ENCODE assay signal across 11 cellular contexts in genomic region chr12:15928870-15929571, GRCh38. TPM values are rescaled to one million over a fixed set of nuclear protein-coding genes. Genes with fewer than 3 reads are reported as not detected.
DNase-seq lines count a peak whose midpoint lies in the region; ATAC-seq, FAIRE-seq and TF ChIP-seq lines count a peak whose summit lies in the region.
"Had no signal": no experiment of that assay in that cellular context is flagged by ENCODE, and none has a peak within 500 bp of the region (broad histone marks: within the 10 kb centered on the region; RNA-seq: fewer than 3 reads in every experiment).

No MANE protein-coding gene starts in this region.

- DNase-seq in A673 (ENCODE audit: low spot score) (peak; percentile 62), H54 (ENCODE audit: insufficient read length, low spot score) (no peak), GM12878 (ENCODE audit: low read depth, low spot score) (peak; percentile 34), left lobe of liver (ENCODE audit: low spot score) (no peak), progenitor cell of endocrine pancreas (ENCODE audit: low spot score, unreplicated experiment) (no peak), tibial artery (no peak)
- no peak for DNase-seq in activated naive CD4-positive, alpha-beta T cell treated with anti-CD3 and anti-CD28 coated beads, Interleukin-2, amount 10 ng/mL, durations not matched to agents 7 days and 5 days
- no peak for DNase-seq in stimulated activated CD8-positive, alpha-beta memory T cell treated with anti-CD3 and anti-CD28 coated beads, Interleukin-4, amount 100 ng/mL, for 48 hours
- DNase-seq: activated CD8-positive, alpha-beta T cell treated with anti-CD3 and anti-CD28 coated beads, Interleukin-2, amount 10 ng/mL, durations not matched to agents 7 days and 5 days had no signal

- no peaks in the 10 kb centered on the region for H3K36me3 ChIP-seq in A673 (ENCODE audit: insufficient read depth, low read length, poor library complexity, severe bottlenecking)
- H3K36me3 ChIP-seq in GM12878 (ENCODE audit: control insufficient read depth in 2 of 2, insufficient read depth in 2 of 2, low read length in 1 of 2), result no peaks in the 10 kb centered on the region; a peak in 1 of 4 replicates
- no peaks in the 10 kb centered on the region for H3K36me3 ChIP-seq in tibial artery
- H3K36me3 ChIP-seq: upper lobe of left lung had no signal

- 80% methylated on average over 10 of the region's 10 CpGs for WGBS in GM12878 (ENCODE audit: insufficient coverage, insufficient replicate concordance, low lambda C conversion rate, missing lambda C conversion rate)

- H3K4me3 ChIP-seq in A673 (ENCODE audit: low read depth, low read length, poor library complexity, severe bottlenecking) (no peak overlapping the region), GM12878 (no peak overlapping the region), tibial artery (no peak overlapping the region)
- H3K4me3 ChIP-seq: upper lobe of left lung had no signal

- H3K27ac ChIP-seq in A673 (ENCODE audit: low read depth, low read length, poor library complexity, severe bottlenecking), result no peak overlapping the region
- H3K27ac ChIP-seq in GM12878 (ENCODE audit: control insufficient read depth, insufficient read depth), result peak overlapping the region; percentile 40; the same call in 1 of the 2 replicates
- no peak overlapping the region for H3K27ac ChIP-seq in tibial artery
- H3K27ac ChIP-seq: C4-2B, upper lobe of left lung had no signal

- BruUV-seq in A673 (replicated peaks; lab: Mats Ljungman, UMichigan) (no TSS peak), GM12878 (replicated peaks; lab: Mats Ljungman, UMichigan) (no TSS peak)

- ATAC-seq in GM12878 (peak; percentile 73), left lobe of liver (peak; percentile 77)
- ATAC-seq: activated CD8-positive, alpha-beta T cell treated with anti-CD3 and anti-CD28 coated beads, Interleukin-2, amount 10 ng/mL, durations not matched to agents 7 days and 5 days had no signal

- peak; percentile 64 for FAIRE-seq in H54 (lab: Jason Lieb, UNC)
- FAIRE-seq in GM12878 (lab: Jason Lieb, UNC), result no peak

- H3K27me3 Mint-ChIP-seq in activated naive CD4-positive, alpha-beta T cell treated with anti-CD3 and anti-CD28 coated beads, Interleukin-2, amount 10 ng/mL, durations not matched to agents 7 days and 5 days, result no peaks in the 10 kb centered on the region
- H3K27me3 Mint-ChIP-seq in progenitor cell of endocrine pancreas, result no peaks in the 10 kb centered on the region

- no peak for TF ChIP-seq CTCF in A673 (conservative IDR thresholded peaks at IDR 0.05; ENCODE audit: low read depth, low read length)
- no peak for TF ChIP-seq CTCF in GM12878 (IDR thresholded peaks at IDR 0.05 in 2 of 3, conservative IDR thresholded peaks at IDR 0.05 in 1 of 3; ENCODE audit: control insufficient read depth in 2 of 3, extremely low read depth in 1 of 3, insufficient read depth in 1 of 3, low read depth in 3 of 3, low read length in 3 of 3)
- TF ChIP-seq CTCF in progenitor cell of endocrine pancreas (IDR thresholded peaks at IDR 0.05; ENCODE audit: unreplicated experiment), result no peak
- TF ChIP-seq CTCF in tibial artery (IDR thresholded peaks at IDR 0.05), result no peak

- H3K4me1 Mint-ChIP-seq in activated naive CD4-positive, alpha-beta T cell treated with anti-CD3 and anti-CD28 coated beads, Interleukin-2, amount 10 ng/mL, durations not matched to agents 7 days and 5 days, result no peaks in the 10 kb centered on the region
- peaks cover 11% of the 10 kb centered on the region for H3K4me1 Mint-ChIP-seq in progenitor cell of endocrine pancreas (ENCODE audit: low read depth)

- no peak overlapping the region for H3K27ac Mint-ChIP-seq in activated naive CD4-positive, alpha-beta T cell treated with anti-CD3 and anti-CD28 coated beads, Interleukin-2, amount 10 ng/mL, durations not matched to agents 7 days and 5 days
- no peak overlapping the region for H3K27ac Mint-ChIP-seq in progenitor cell of endocrine pancreas
- H3K27ac Mint-ChIP-seq: activated CD8-positive, alpha-beta T cell treated with anti-CD3 and anti-CD28 coated beads, Interleukin-2, amount 10 ng/mL, durations not matched to agents 7 days and 5 days had no signal

- RAD21 ChIA-PET in GM12878 (lab: Charles Lee; ENCODE audit: unreplicated experiment), result interaction anchor here (0.8 to 2.3 kb wide), 5 partner anchors 12 to 682 kb away, joined by 3 to 13 read pairs (median 3); partner anchors contain the start of gene DERA

- in situ Hi-C loops in GM12878 (cut with MboI), result no loop called here

- TF ChIP-seq POLR2A in H54 (IDR thresholded peaks at IDR 0.05; ENCODE audit: low read depth, low read length) (no peak), GM12878 (IDR thresholded peaks at IDR 0.05; ENCODE audit: low read depth, low read length) (no peak)

- H3K4me1 ChIP-seq in A673 (ENCODE audit: insufficient read depth, low read length, poor library complexity, severe bottlenecking), result peaks cover 41% of the 10 kb centered on the region
- H3K4me1 ChIP-seq in GM12878 (ENCODE audit: control insufficient read depth, insufficient read depth, low read length), result no peaks in the 10 kb centered on the region
- peaks cover 0 to 18% (median 7%) of the 10 kb centered on the region in 4 donors for H3K4me1 ChIP-seq in tibial artery
- H3K4me1 ChIP-seq: upper lobe of left lung had no signal

- no peaks in the 10 kb centered on the region for H3K9me3 Mint-ChIP-seq in activated naive CD4-positive, alpha-beta T cell treated with anti-CD3 and anti-CD28 coated beads, Interleukin-2, amount 10 ng/mL, durations not matched to agents 7 days and 5 days
- H3K9me3 Mint-ChIP-seq in progenitor cell of endocrine pancreas (ENCODE audit: low read depth), result peaks cover 14% of the 10 kb centered on the region

- no peak overlapping the region for H3K4me2 ChIP-seq in GM12878 (ENCODE audit: control insufficient read depth, insufficient read depth)

- H3K9ac ChIP-seq in GM12878 (ENCODE audit: control insufficient read depth, insufficient read depth, low read length), result no peak overlapping the region

- SMC1A ChIA-PET in GM12878 (lab: Charles Lee; ENCODE audit: uncharacterized antibody, unreplicated experiment), result interaction anchor here (0.6 to 3.4 kb wide), 12 partner anchors 8 to 396 kb away, joined by 3 to 21 read pairs (median 4); partner anchors contain the start of gene DERA

- H2AFZ ChIP-seq in GM12878 (ENCODE audit: control insufficient read depth, low read depth, low read length), result no peak overlapping the region

- no peaks in the 10 kb centered on the region for H4K20me1 ChIP-seq in GM12878 (ENCODE audit: control insufficient read depth, insufficient read depth)

- H3K9me3 ChIP-seq in A673 (ENCODE audit: low read depth, low read length, poor library complexity, severe bottlenecking) (no peaks in the 10 kb centered on the region), GM12878 (replicated peaks; ENCODE audit: control insufficient read depth, insufficient read depth, low read length) (peaks cover 2% of the 10 kb centered on the region; the same call in 2 of the 3 replicates), tibial artery (no peaks in the 10 kb centered on the region)
- H3K9me3 ChIP-seq: upper lobe of left lung had no signal

- H3K4me3 Mint-ChIP-seq in activated naive CD4-positive, alpha-beta T cell treated with anti-CD3 and anti-CD28 coated beads, Interleukin-2, amount 10 ng/mL, durations not matched to agents 7 days and 5 days, result no peak overlapping the region
- H3K4me3 Mint-ChIP-seq in progenitor cell of endocrine pancreas (ENCODE audit: low read depth), result no peak overlapping the region
- H3K4me3 Mint-ChIP-seq: activated CD8-positive, alpha-beta T cell treated with anti-CD3 and anti-CD28 coated beads, Interleukin-2, amount 10 ng/mL, durations not matched to agents 7 days and 5 days had no signal

- intact Hi-C loops in A673 (cut with micrococcal nuclease; ENCODE audit: unreplicated experiment), result no loop called here
- intact Hi-C loops in GM12878 (cut with micrococcal nuclease; ENCODE audit: unreplicated experiment), result no loop called here
- intact Hi-C loops in tibial artery (cut with DNase I; ENCODE audit: low total_unique reads), result no loop called here

- H3K36me3 Mint-ChIP-seq in activated naive CD4-positive, alpha-beta T cell treated with anti-CD3 and anti-CD28 coated beads, Interleukin-2, amount 10 ng/mL, durations not matched to agents 7 days and 5 days, result no peaks in the 10 kb centered on the region
- H3K36me3 Mint-ChIP-seq in progenitor cell of endocrine pancreas (ENCODE audit: insufficient read depth), result peaks cover 15% of the 10 kb centered on the region

- H3K27me3 ChIP-seq in A673 (replicated peaks; ENCODE audit: insufficient read depth, low read depth, low read length, poor library complexity) (no peaks in the 10 kb centered on the region), GM12878 (replicated peaks in 1 of 2; ENCODE audit: control insufficient read depth in 2 of 2, insufficient read depth in 2 of 2, low read length in 1 of 2) (no peaks in the 10 kb centered on the region), tibial artery (no peaks in the 10 kb centered on the region)
- H3K27me3 ChIP-seq: upper lobe of left lung had no signal

- no peak for TF ChIP-seq RAD21 in GM12878 (IDR thresholded peaks at IDR 0.05; ENCODE audit: insufficient read depth, low read depth, low read length)

- POLR2A ChIA-PET in A673 (lab: Charles Lee; ENCODE audit: low non-redundant PET) (interaction anchor here (0.7 kb wide), 1 partner anchor 15 kb away, joined by 3 read pairs; no protein-coding TSS in a partner anchor), GM12878 (lab: Charles Lee) (interaction anchor here (0.6 to 1.6 kb wide), 4 partner anchors 14 to 42 kb away, joined by 3 to 6 read pairs (median 4); partner anchors contain the start of gene DERA)

- no peaks in the 10 kb centered on the region for H3K79me2 ChIP-seq in GM12878 (ENCODE audit: control insufficient read depth, insufficient read depth, low read length)

- no peak for TF ChIP-seq EP300 in GM12878 (IDR thresholded peaks at IDR 0.05; ENCODE audit: borderline replicate concordance in 1 of 2, control insufficient read depth in 1 of 2, low read depth in 2 of 2, low read length in 2 of 2)

- CTCF ChIA-PET in A673 (lab: Charles Lee) (no interaction called here), GM12878 (lab: Yijun Ruan, JAX) (interaction anchor here (0.8 to 3.5 kb wide), 9 partner anchors 12 to 397 kb away, joined by 3 to 16 read pairs (median 4); partner anchors contain the start of gene DERA)
- CTCF ChIA-PET in activated naive CD4-positive, alpha-beta T cell treated with anti-CD3 and anti-CD28 coated beads, Interleukin-2, amount 10 ng/mL, durations not matched to agents 7 days and 5 days (lab: Charles Lee), result interaction anchor here (0.9 kb wide), 1 partner anchor 9 kb away, joined by 3 read pairs; no protein-coding TSS in a partner anchor

RNA-seq across cellular contexts. Expression of gene DERA, which starts 17.9 kb away (rescaled TPM):
- total RNA-seq in A673 (2021) (43.7 and 53.0 TPM in 2 replicates), GM12878 (2014; rRNA removed) (37.9 and 49.8 TPM in 2 replicates), GM12878 (2014; rRNA removed; fragmentation: Illumina TruSeq; extraction: Trizol) (42.3 and 42.6 TPM in 2 replicates), GM12878 (2021) (33.4 and 34.9 TPM in 2 replicates), left lobe of liver (38.4 TPM), progenitor cell of endocrine pancreas (41.9 and 49.8 TPM in 2 replicates)
- 28.0 and 28.8 TPM in 2 replicates for total RNA-seq in GM12878 (2013; cell fraction: nucleolus; rRNA removed)
- polyA plus RNA-seq in GM12878 (2011; ENCODE audit: low read depth), result 15.8 TPM
- polyA plus RNA-seq in GM12878 (2011; rRNA removed) (39.3 and 60.6 TPM in 2 replicates), GM12878 (2014; fragmentation: Illumina TruSeq; extraction: Trizol) (36.9 and 59.1 TPM in 2 replicates), GM12878 (2014; fragmentation: Nextera tagmentation; extraction: Ambion mirVana) (10 to 100 TPM; 64.2 to 97.1 TPM), GM12878 (2014; rRNA removed) (35.0 and 36.2 TPM in 2 replicates), GM12878 (2016; fragmentation: Nextera tagmentation; extraction: Ambion mirVana) (10 to 100 TPM; 71.0 to 76.4 TPM)
- polyA plus RNA-seq in GM12878 (2011; cell fraction: cytosol; rRNA removed), result 17.5 and 20.2 TPM in 2 replicates
- 18.8 and 23.7 TPM in 2 replicates for polyA plus RNA-seq in GM12878 (2011; cell fraction: nucleus; rRNA removed)
- 15.0 and 20.5 TPM in 2 replicates for polyA plus RNA-seq in GM12878 (2012)
- polyA minus RNA-seq in GM12878 (2011; rRNA and poly(A)+ RNA removed), result 38.2 and 38.8 TPM in 2 replicates
- polyA minus RNA-seq in GM12878 (2011; cell fraction: cytosol; rRNA and poly(A)+ RNA removed), result 12.6 and 13.6 TPM in 2 replicates
- polyA minus RNA-seq in GM12878 (2011; cell fraction: nucleus; rRNA and poly(A)+ RNA removed), result 16.5 and 17.3 TPM in 2 replicates

RNA-seq across cellular contexts. Expression of gene STRAP, which starts 46.8 kb away (rescaled TPM):
- total RNA-seq in A673 (2021) (222 and 247 TPM in 2 replicates), GM12878 (2014; rRNA removed) (64.3 and 66.8 TPM in 2 replicates), GM12878 (2014; rRNA removed; fragmentation: Illumina TruSeq; extraction: Trizol) (77.3 and 80.4 TPM in 2 replicates), GM12878 (2021) (113 and 116 TPM in 2 replicates), left lobe of liver (48.6 TPM), progenitor cell of endocrine pancreas (229 and 243 TPM in 2 replicates)
- 18.6 and 19.9 TPM in 2 replicates for total RNA-seq in GM12878 (2013; cell fraction: nucleolus; rRNA removed)
- polyA plus RNA-seq in GM12878 (2011; ENCODE audit: low read depth), result 66.0 TPM
- polyA plus RNA-seq in GM12878 (2011; rRNA removed) (125 and 169 TPM in 2 replicates), GM12878 (2014; fragmentation: Illumina TruSeq; extraction: Trizol) (91.9 and 106 TPM in 2 replicates), GM12878 (2014; fragmentation: Nextera tagmentation; extraction: Ambion mirVana) (100 to 1,000 TPM; 102 to 227 TPM), GM12878 (2014; rRNA removed) (103 and 125 TPM in 2 replicates), GM12878 (2016; fragmentation: Nextera tagmentation; extraction: Ambion mirVana) (100 to 1,000 TPM; 281 TPM)
- polyA plus RNA-seq in GM12878 (2011; cell fraction: cytosol; rRNA removed), result 60.1 and 70.1 TPM in 2 replicates
- 22.8 and 33.9 TPM in 2 replicates for polyA plus RNA-seq in GM12878 (2011; cell fraction: nucleus; rRNA removed)
- 80.5 and 85.4 TPM in 2 replicates for polyA plus RNA-seq in GM12878 (2012)
- 75.8 and 85.1 TPM in 2 replicates for polyA minus RNA-seq in GM12878 (2011; rRNA and poly(A)+ RNA removed)
- polyA minus RNA-seq in GM12878 (2011; cell fraction: cytosol; rRNA and poly(A)+ RNA removed), result 47.6 and 57.9 TPM in 2 replicates
- polyA minus RNA-seq in GM12878 (2011; cell fraction: nucleus; rRNA and poly(A)+ RNA removed), result 18.9 and 36.5 TPM in 2 replicates

Comparison
In these comparisons a context has a peak if more than half of its experiments do, and no peak if none do; other contexts are left out.
1. DNase-seq: peak in A673 (single experiment) and GM12878 (single experiment); none in H54 (single experiment), left lobe of liver (single experiment), activated naive CD4-positive, alpha-beta T cell treated with anti-CD3 and anti-CD28 coated beads, Interleukin-2, amount 10 ng/mL, durations not matched to agents 7 days and 5 days (single experiment), progenitor cell of endocrine pancreas (single experiment), stimulated activated CD8-positive, alpha-beta memory T cell treated with anti-CD3 and anti-CD28 coated beads, Interleukin-4, amount 100 ng/mL, for 48 hours (single experiment) and tibial artery (0 of 2).